11 cellular contexts compared by ENCODE assay signal in the genomic region with DNA sequence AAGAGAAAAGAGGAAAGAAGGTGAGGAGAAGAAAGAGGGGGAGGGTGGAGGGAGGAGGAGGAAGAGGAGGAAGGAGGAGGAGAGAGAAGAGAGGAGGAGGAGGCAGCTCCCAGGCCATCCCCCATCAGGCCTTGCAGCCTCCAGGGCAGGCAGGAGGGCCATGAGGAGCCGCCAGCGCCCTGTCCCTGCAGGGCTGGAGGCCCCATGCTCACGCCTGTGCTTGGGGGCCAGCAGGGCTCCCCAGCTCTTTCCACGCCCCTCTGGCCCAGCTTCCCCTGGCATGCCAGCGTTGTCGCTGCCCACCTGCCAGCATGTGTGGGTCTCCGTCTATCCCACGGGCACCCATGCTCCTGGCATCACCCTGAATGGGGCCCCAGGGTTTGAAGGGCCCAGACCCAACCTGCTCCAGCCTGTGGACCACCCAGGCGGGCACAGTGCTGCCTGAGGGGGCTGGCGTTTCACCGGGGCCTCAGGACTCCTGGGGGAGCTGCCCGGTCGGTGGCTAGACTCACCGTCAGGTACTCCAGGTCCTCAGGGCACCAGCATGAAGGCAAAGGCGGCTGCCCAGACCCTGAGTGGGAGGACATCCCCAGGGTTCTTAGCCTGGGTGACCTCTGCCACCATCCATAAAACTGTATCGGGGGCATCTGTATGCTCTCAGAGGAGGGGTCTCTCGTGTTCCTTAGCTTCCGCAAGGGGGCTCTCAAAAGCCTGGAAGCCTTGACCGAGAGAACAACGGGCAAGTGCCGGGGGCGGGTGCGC. TPM values are rescaled to one million over a fixed set of nuclear protein-coding genes. Genes with fewer than 3 reads are reported as not detected.
DNase-seq lines count a peak whose midpoint lies in the region; ATAC-seq and TF ChIP-seq lines count a peak whose summit lies in the region.
"Had no signal": no experiment of that assay in that cellular context is flagged by ENCODE, and none has a peak within 500 bp of the region (broad histone marks: within the 10 kb centered on the region; RNA-seq: fewer than 3 reads in every experiment).

No MANE protein-coding gene starts in this region.

- H3K27me3 ChIP-seq in layer of hippocampus (ENCODE audit: control insufficient read depth, insufficient read depth, low read length) (no peaks in the 10 kb centered on the region), thyroid gland (no peaks in the 10 kb centered on the region)

- 75 to 78% methylated on average over 14 to 18 of the region's 23 CpGs for WGBS in thyroid gland, 2 donors

- no peak overlapping the region for H3K4me3 ChIP-seq in thyroid gland (replicated peaks in 1 of 3)

- H3K36me3 Mint-ChIP-seq in activated CD8-positive, alpha-beta T cell treated with anti-CD3 and anti-CD28 coated beads, Interleukin-2, amount 10 ng/mL, durations not matched to agents 7 days and 5 days (ENCODE audit: low read depth): peaks cover 7% of the 10 kb centered on the region
- H3K36me3 Mint-ChIP-seq in activated CD8-positive, alpha-beta T cell treated with anti-CD3 and anti-CD28 coated beads for 36 hours (ENCODE audit: low read depth): no peaks in the 10 kb centered on the region
- H3K36me3 Mint-ChIP-seq in WTC11: no peaks in the 10 kb centered on the region

- TF ChIP-seq CTCF in activated CD8-positive, alpha-beta T cell treated with anti-CD3 and anti-CD28 coated beads for 36 hours (IDR thresholded peaks at IDR 0.05): no peak
- TF ChIP-seq CTCF in WTC11 (IDR thresholded peaks at IDR 0.05): no peak
- no peak for TF ChIP-seq CTCF in thyroid gland (IDR thresholded peaks at IDR 0.05)

- H3K4me1 ChIP-seq in thyroid gland: peaks cover 10 to 37% of the 10 kb centered on the region in 2 donors
- H3K4me1 ChIP-seq: parathyroid adenoma had no signal

- no peaks in the 10 kb centered on the region for H3K9me3 ChIP-seq in thyroid gland

- no peaks in the 10 kb centered on the region for H3K27me3 Mint-ChIP-seq in activated CD8-positive, alpha-beta T cell treated with anti-CD3 and anti-CD28 coated beads, Interleukin-2, amount 10 ng/mL, durations not matched to agents 7 days and 5 days (ENCODE audit: low read depth)
- no peaks in the 10 kb centered on the region for H3K27me3 Mint-ChIP-seq in activated CD8-positive, alpha-beta T cell treated with anti-CD3 and anti-CD28 coated beads for 36 hours
- no peaks in the 10 kb centered on the region for H3K27me3 Mint-ChIP-seq in WTC11 (ENCODE audit: low read depth)

- ATAC-seq in activated CD8-positive, alpha-beta T cell treated with anti-CD3 and anti-CD28 coated beads, Interleukin-2, amount 10 ng/mL, durations not matched to agents 7 days and 5 days: no peak
- no peak for ATAC-seq in activated CD8-positive, alpha-beta T cell treated with anti-CD3 and anti-CD28 coated beads for 36 hours
- no peak for ATAC-seq in WTC11

- peak overlapping the region; percentile 61 for H3K27ac Mint-ChIP-seq in activated CD8-positive, alpha-beta T cell treated with anti-CD3 and anti-CD28 coated beads, Interleukin-2, amount 10 ng/mL, durations not matched to agents 7 days and 5 days
- H3K27ac Mint-ChIP-seq in activated CD8-positive, alpha-beta T cell treated with anti-CD3 and anti-CD28 coated beads for 36 hours: no peak overlapping the region
- H3K27ac Mint-ChIP-seq in WTC11: no peak overlapping the region; the same call in 1 of the 2 replicates

- CTCF ChIA-PET in activated CD8-positive, alpha-beta T cell treated with anti-CD3 and anti-CD28 coated beads, Interleukin-2, amount 10 ng/mL, durations not matched to agents 7 days and 5 days (lab: Charles Lee): interaction anchor here (1.0 to 12.4 kb wide), 12 partner anchors 10 to 225 kb away, joined by 3 to 351 read pairs (median 16); partner anchors contain the start of genes CD81 and TSSC4
- CTCF ChIA-PET in activated CD8-positive, alpha-beta T cell treated with anti-CD3 and anti-CD28 coated beads for 36 hours (lab: Charles Lee): interaction anchor here (1.2 to 13.9 kb wide), 11 partner anchors 10 to 225 kb away, joined by 3 to 381 read pairs (median 16); partner anchors contain the start of gene TSSC4
- CTCF ChIA-PET in WTC11 (lab: Charles Lee): interaction anchor here (0.6 to 11.0 kb wide), 9 partner anchors 13 to 313 kb away, joined by 3 to 398 read pairs (median 24); partner anchors contain the start of genes CD81 and TSSC4

- H3K4me1 Mint-ChIP-seq in activated CD8-positive, alpha-beta T cell treated with anti-CD3 and anti-CD28 coated beads, Interleukin-2, amount 10 ng/mL, durations not matched to agents 7 days and 5 days (ENCODE audit: low read depth): peaks cover 44% of the 10 kb centered on the region
- peaks cover 47% of the 10 kb centered on the region for H3K4me1 Mint-ChIP-seq in activated CD8-positive, alpha-beta T cell treated with anti-CD3 and anti-CD28 coated beads for 36 hours (ENCODE audit: low read depth)
- peaks cover 4% of the 10 kb centered on the region for H3K4me1 Mint-ChIP-seq in WTC11

- H3K9me3 Mint-ChIP-seq in activated CD8-positive, alpha-beta T cell treated with anti-CD3 and anti-CD28 coated beads, Interleukin-2, amount 10 ng/mL, durations not matched to agents 7 days and 5 days (ENCODE audit: insufficient read depth): no peaks in the 10 kb centered on the region
- no peaks in the 10 kb centered on the region for H3K9me3 Mint-ChIP-seq in activated CD8-positive, alpha-beta T cell treated with anti-CD3 and anti-CD28 coated beads for 36 hours
- no peaks in the 10 kb centered on the region for H3K9me3 Mint-ChIP-seq in WTC11

- intact Hi-C loops in activated CD8-positive, alpha-beta T cell treated with anti-CD3 and anti-CD28 coated beads for 36 hours (cut with micrococcal nuclease): loop anchor here (5.0 to 10.0 kb wide), 2 partner anchors 95 to 588 kb away; partner anchors contain the start of gene TSSC4
- intact Hi-C loops in thyroid gland (cut with DNase I): loop anchor here (10.0 kb wide), 1 partner anchor 588 kb away; no protein-coding TSS in a partner anchor

- DNase-seq in activated CD8-positive, alpha-beta T cell treated with anti-CD3 and anti-CD28 coated beads, Interleukin-2, amount 10 ng/mL, durations not matched to agents 7 days and 5 days: no peak
- no peak for DNase-seq in activated CD8-positive, alpha-beta T cell treated with anti-CD3 and anti-CD28 coated beads for 36 hours
- DNase-seq in WTC11 (ENCODE audit: low spot score) (no peak), thyroid gland (no peak), midbrain (lab: John Stamatoyannopoulos, UW) (no peak), SW 1271 (lab: John Stamatoyannopoulos, UW) (no peak), NCI-H2227 (lab: John Stamatoyannopoulos, UW; ENCODE audit: unreplicated experiment) (no peak)
- DNase-seq: activated CD4-positive, alpha-beta T cell treated with anti-CD3 and anti-CD28 coated beads, Interleukin-2, amount 50 U/mL, for 1 hour; OCI-M1 had no signal

- no peak overlapping the region for H3K4me3 Mint-ChIP-seq in activated CD8-positive, alpha-beta T cell treated with anti-CD3 and anti-CD28 coated beads, Interleukin-2, amount 10 ng/mL, durations not matched to agents 7 days and 5 days
- H3K4me3 Mint-ChIP-seq in activated CD8-positive, alpha-beta T cell treated with anti-CD3 and anti-CD28 coated beads for 36 hours: no peak overlapping the region
- no peak overlapping the region for H3K4me3 Mint-ChIP-seq in WTC11

- H3K27ac ChIP-seq in layer of hippocampus (ENCODE audit: low read depth, low read length): peak overlapping the region; percentile 57
- H3K27ac ChIP-seq in thyroid gland: peak overlapping the region in 2 of 3 donors; percentile 30 to 53

- POLR2A ChIA-PET in activated CD8-positive, alpha-beta T cell treated with anti-CD3 and anti-CD28 coated beads, Interleukin-2, amount 10 ng/mL, durations not matched to agents 7 days and 5 days (lab: Charles Lee): interaction anchor here (1.4 to 2.2 kb wide), 2 partner anchors 36 to 93 kb away, joined by 3 to 6 read pairs; partner anchors contain the start of gene TSSC4
- POLR2A ChIA-PET in activated CD8-positive, alpha-beta T cell treated with anti-CD3 and anti-CD28 coated beads for 36 hours (lab: Charles Lee): interaction anchor here (1.4 to 1.9 kb wide), 2 partner anchors 93 to 226 kb away, joined by 4 read pairs; partner anchors contain the start of gene TSSC4
- POLR2A ChIA-PET in WTC11 (lab: Charles Lee): no interaction called here

- TF ChIP-seq POLR2A in thyroid gland (IDR thresholded peaks at IDR 0.05): no peak

- no peaks in the 10 kb centered on the region for H3K36me3 ChIP-seq in thyroid gland

TF ChIP-seq in WTC11, 78 proteins besides CTCF, POLR2A, EP300 and RAD21:
- TF ChIP-seq NFATC4 (CRISPR knock-in tag; IDR thresholded peaks at IDR 0.05) (no peak), ZNF263 (CRISPR knock-in tag; IDR thresholded peaks at IDR 0.05; ENCODE audit: low read depth) (peak; percentile 41; the same call in 1 of the 2 replicates)

RNA-seq across cellular contexts. Expression of gene TSPAN32, which starts 5.3 kb away (rescaled TPM):
- 10 to 100 TPM; 39.7 to 47.0 TPM for total RNA-seq in activated CD8-positive, alpha-beta T cell treated with anti-CD3 and anti-CD28 coated beads, Interleukin-2, amount 10 ng/mL, durations not matched to agents 7 days and 5 days
- 1 to 10 TPM; 3.1 to 4.9 TPM for total RNA-seq in activated CD8-positive, alpha-beta T cell treated with anti-CD3 and anti-CD28 coated beads for 36 hours
- 0.39 TPM in 1 of 3 replicates, not detected in the others for total RNA-seq in WTC11 (2021)
- under 1 TPM in 2 of 4 donors, not detected in 2; 0.33 to 0.45 TPM for total RNA-seq in thyroid gland

RNA-seq across cellular contexts. Expression of gene C11orf21, which starts 5.4 kb away (rescaled TPM):
- total RNA-seq in activated CD8-positive, alpha-beta T cell treated with anti-CD3 and anti-CD28 coated beads, Interleukin-2, amount 10 ng/mL, durations not matched to agents 7 days and 5 days: 10 to 100 TPM; 37.1 to 43.2 TPM
- total RNA-seq in activated CD8-positive, alpha-beta T cell treated with anti-CD3 and anti-CD28 coated beads for 36 hours: 1 to 10 TPM; 2.1 to 2.2 TPM
- total RNA-seq in WTC11 (2021) (0.11 to 0.24 TPM in 2 of 3 replicates, not detected in the other), thyroid gland (under 1 TPM; 0.15 to 0.67 (median 0.45) TPM)

RNA-seq across cellular contexts. Expression of gene ASCL2, which starts 36.8 kb away (rescaled TPM):
- total RNA-seq in activated CD8-positive, alpha-beta T cell treated with anti-CD3 and anti-CD28 coated beads, Interleukin-2, amount 10 ng/mL, durations not matched to agents 7 days and 5 days: under 1 TPM; 0.13 to 0.53 TPM
- 1 to 10 TPM; 2.7 to 3.4 TPM for total RNA-seq in activated CD8-positive, alpha-beta T cell treated with anti-CD3 and anti-CD28 coated beads for 36 hours
- total RNA-seq in WTC11 (2021) (0.24 to 0.73 TPM (median 0.64 TPM) in 3 replicates), thyroid gland (1 to 10 TPM in 1 of 4 donors, under 1 TPM in 3; 0.46 to 2.9 (median 0.66) TPM)

Comparison
In these comparisons a context has a peak if more than half of its experiments do, and no peak if none do; other contexts are left out.
1. RNA of gene TSPAN32, which starts 5.3 kb away (total RNA-seq): 39.7 to 47.0 TPM in activated CD8-positive, alpha-beta T cell treated with anti-CD3 and anti-CD28 coated beads, Interleukin-2, amount 10 ng/mL, durations not matched to agents 7 days and 5 days; 3.1 to 4.9 TPM in activated CD8-positive, alpha-beta T cell treated with anti-CD3 and anti-CD28 coated beads for 36 hours, 0.33 to 0.45 TPM in thyroid gland and 0.39 TPM in WTC11; every median in the first group is over 4 times any median in the second.
2. RNA of gene C11orf21, which starts 5.4 kb away (total RNA-seq): 37.1 to 43.2 TPM in activated CD8-positive, alpha-beta T cell treated with anti-CD3 and anti-CD28 coated beads, Interleukin-2, amount 10 ng/mL, durations not matched to agents 7 days and 5 days; 2.1 to 2.2 TPM in activated CD8-positive, alpha-beta T cell treated with anti-CD3 and anti-CD28 coated beads for 36 hours, 0.15 to 0.67 TPM in thyroid gland and 0.11 to 0.24 TPM in WTC11; every median in the first group is over 10 times any median in the second.